1 cellular context compared by ENCODE assay signal in the genomic region with DNA sequence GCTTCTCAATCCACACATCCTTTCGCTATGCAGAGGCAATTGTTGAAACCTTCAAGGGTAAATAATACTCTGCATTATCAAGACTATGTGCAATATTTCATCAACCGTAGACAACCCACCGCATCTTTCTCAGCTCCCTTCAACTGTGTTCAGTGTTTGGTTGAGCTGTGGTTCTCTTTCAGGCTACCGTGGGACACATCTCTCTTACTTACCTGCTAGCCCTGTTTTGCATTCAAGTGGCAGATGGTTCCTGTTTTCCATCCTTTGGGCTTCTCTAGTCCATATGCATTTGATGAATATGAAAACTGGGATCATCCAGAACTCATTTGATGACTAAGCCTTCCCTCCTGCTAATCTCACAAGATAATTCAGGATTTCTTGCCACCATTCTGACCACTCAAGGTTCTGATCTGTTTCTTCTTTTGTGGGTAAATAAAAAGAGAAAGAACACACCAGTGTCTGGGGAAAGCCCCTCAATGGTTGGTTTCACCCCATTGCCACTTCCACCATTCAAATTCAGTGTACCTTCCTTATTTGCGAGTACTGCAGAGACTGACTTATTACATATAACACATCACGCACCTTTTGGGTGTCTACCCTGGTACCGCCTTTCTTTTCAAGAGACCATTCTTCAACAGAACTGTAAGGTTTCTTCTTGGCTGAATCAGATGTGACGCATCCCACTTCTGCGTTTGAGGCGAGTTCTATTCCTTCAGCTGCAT.
TF ChIP-seq lines count a peak whose summit lies in the region.

No MANE protein-coding gene starts in this region.

TF ChIP-seq in GM12878, 131 proteins besides CTCF, POLR2A, EP300 and RAD21:
- TF ChIP-seq SREBF2 (IDR thresholded peaks at IDR 0.05; ENCODE audit: low read length) (no peak), CBFB (IDR thresholded peaks at IDR 0.05; ENCODE audit: low read depth) (no peak), IKZF2 (IDR thresholded peaks at IDR 0.05) (no peak), TCF3 (IDR thresholded peaks at IDR 0.05; ENCODE audit: borderline replicate concordance, insufficient read depth, low read depth, low read length) (no peak), NFIC (IDR thresholded peaks at IDR 0.05; ENCODE audit: low read depth, low read length) (no peak), FOXK2 (IDR thresholded peaks at IDR 0.05) (no peak), ETV6 (conservative IDR thresholded peaks at IDR 0.05 in 1 of 2, IDR thresholded peaks at IDR 0.05 in 1 of 2; ENCODE audit: borderline replicate concordance in 1 of 2, low read depth in 1 of 2) (no peak), MEF2B (IDR thresholded peaks at IDR 0.05; ENCODE audit: partially characterized antibody, poor library complexity, severe bottlenecking) (no peak)
- TF ChIP-seq, protein P1, sequence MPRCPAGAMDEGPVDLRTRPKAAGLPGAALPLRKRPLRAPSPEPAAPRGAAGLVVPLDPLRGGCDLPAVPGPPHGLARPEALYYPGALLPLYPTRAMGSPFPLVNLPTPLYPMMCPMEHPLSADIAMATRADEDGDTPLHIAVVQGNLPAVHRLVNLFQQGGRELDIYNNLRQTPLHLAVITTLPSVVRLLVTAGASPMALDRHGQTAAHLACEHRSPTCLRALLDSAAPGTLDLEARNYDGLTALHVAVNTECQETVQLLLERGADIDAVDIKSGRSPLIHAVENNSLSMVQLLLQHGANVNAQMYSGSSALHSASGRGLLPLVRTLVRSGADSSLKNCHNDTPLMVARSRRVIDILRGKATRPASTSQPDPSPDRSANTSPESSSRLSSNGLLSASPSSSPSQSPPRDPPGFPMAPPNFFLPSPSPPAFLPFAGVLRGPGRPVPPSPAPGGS (IDR thresholded peaks at IDR 0.05; ENCODE audit: borderline replicate concordance, insufficient read depth, low read depth, low read length, poor library complexity, severe bottlenecking), result no peak
- TF ChIP-seq, protein P2, sequence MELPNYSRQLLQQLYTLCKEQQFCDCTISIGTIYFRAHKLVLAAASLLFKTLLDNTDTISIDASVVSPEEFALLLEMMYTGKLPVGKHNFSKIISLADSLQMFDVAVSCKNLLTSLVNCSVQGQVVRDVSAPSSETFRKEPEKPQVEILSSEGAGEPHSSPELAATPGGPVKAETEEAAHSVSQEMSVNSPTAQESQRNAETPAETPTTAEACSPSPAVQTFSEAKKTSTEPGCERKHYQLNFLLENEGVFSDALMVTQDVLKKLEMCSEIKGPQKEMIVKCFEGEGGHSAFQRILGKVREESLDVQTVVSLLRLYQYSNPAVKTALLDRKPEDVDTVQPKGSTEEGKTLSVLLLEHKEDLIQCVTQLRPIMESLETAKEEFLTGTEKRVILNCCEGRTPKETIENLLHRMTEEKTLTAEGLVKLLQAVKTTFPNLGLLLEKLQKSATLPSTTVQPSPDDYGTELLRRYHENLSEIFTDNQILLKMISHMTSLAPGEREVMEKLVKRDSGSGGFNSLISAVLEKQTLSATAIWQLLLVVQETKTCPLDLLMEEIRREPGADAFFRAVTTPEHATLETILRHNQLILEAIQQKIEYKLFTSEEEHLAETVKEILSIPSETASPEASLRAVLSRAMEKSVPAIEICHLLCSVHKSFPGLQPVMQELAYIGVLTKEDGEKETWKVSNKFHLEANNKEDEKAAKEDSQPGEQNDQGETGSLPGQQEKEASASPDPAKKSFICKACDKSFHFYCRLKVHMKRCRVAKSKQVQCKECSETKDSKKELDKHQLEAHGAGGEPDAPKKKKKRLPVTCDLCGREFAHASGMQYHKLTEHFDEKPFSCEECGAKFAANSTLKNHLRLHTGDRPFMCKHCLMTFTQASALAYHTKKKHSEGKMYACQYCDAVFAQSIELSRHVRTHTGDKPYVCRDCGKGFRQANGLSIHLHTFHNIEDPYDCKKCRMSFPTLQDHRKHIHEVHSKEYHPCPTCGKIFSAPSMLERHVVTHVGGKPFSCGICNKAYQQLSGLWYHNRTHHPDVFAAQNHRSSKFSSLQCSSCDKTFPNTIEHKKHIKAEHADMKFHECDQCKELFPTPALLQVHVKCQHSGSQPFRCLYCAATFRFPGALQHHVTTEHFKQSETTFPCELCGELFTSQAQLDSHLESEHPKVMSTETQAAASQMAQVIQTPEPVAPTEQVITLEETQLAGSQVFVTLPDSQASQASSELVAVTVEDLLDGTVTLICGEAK (IDR thresholded peaks at IDR 0.05; ENCODE audit: borderline replicate concordance), result no peak
- TF ChIP-seq, protein P3, sequence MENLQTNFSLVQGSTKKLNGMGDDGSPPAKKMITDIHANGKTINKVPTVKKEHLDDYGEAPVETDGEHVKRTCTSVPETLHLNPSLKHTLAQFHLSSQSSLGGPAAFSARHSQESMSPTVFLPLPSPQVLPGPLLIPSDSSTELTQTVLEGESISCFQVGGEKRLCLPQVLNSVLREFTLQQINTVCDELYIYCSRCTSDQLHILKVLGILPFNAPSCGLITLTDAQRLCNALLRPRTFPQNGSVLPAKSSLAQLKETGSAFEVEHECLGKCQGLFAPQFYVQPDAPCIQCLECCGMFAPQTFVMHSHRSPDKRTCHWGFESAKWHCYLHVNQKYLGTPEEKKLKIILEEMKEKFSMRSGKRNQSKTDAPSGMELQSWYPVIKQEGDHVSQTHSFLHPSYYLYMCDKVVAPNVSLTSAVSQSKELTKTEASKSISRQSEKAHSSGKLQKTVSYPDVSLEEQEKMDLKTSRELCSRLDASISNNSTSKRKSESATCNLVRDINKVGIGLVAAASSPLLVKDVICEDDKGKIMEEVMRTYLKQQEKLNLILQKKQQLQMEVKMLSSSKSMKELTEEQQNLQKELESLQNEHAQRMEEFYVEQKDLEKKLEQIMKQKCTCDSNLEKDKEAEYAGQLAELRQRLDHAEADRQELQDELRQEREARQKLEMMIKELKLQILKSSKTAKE (IDR thresholded peaks at IDR 0.05; ENCODE audit: low read depth, poor library complexity, severe bottlenecking), result no peak
- TF ChIP-seq, protein P4, sequence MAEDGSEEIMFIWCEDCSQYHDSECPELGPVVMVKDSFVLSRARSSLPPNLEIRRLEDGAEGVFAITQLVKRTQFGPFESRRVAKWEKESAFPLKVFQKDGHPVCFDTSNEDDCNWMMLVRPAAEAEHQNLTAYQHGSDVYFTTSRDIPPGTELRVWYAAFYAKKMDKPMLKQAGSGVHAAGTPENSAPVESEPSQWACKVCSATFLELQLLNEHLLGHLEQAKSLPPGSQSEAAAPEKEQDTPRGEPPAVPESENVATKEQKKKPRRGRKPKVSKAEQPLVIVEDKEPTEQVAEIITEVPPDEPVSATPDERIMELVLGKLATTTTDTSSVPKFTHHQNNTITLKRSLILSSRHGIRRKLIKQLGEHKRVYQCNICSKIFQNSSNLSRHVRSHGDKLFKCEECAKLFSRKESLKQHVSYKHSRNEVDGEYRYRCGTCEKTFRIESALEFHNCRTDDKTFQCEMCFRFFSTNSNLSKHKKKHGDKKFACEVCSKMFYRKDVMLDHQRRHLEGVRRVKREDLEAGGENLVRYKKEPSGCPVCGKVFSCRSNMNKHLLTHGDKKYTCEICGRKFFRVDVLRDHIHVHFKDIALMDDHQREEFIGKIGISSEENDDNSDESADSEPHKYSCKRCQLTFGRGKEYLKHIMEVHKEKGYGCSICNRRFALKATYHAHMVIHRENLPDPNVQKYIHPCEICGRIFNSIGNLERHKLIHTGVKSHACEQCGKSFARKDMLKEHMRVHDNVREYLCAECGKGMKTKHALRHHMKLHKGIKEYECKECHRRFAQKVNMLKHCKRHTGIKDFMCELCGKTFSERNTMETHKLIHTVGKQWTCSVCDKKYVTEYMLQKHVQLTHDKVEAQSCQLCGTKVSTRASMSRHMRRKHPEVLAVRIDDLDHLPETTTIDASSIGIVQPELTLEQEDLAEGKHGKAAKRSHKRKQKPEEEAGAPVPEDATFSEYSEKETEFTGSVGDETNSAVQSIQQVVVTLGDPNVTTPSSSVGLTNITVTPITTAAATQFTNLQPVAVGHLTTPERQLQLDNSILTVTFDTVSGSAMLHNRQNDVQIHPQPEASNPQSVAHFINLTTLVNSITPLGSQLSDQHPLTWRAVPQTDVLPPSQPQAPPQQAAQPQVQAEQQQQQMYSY (CRISPR knock-in tag; IDR thresholded peaks at IDR 0.05), result no peak
TF ChIP-seq in GM12878: peak in this region for 0.
